ENCODE assay signal across 8 cellular contexts in the genomic region with DNA sequence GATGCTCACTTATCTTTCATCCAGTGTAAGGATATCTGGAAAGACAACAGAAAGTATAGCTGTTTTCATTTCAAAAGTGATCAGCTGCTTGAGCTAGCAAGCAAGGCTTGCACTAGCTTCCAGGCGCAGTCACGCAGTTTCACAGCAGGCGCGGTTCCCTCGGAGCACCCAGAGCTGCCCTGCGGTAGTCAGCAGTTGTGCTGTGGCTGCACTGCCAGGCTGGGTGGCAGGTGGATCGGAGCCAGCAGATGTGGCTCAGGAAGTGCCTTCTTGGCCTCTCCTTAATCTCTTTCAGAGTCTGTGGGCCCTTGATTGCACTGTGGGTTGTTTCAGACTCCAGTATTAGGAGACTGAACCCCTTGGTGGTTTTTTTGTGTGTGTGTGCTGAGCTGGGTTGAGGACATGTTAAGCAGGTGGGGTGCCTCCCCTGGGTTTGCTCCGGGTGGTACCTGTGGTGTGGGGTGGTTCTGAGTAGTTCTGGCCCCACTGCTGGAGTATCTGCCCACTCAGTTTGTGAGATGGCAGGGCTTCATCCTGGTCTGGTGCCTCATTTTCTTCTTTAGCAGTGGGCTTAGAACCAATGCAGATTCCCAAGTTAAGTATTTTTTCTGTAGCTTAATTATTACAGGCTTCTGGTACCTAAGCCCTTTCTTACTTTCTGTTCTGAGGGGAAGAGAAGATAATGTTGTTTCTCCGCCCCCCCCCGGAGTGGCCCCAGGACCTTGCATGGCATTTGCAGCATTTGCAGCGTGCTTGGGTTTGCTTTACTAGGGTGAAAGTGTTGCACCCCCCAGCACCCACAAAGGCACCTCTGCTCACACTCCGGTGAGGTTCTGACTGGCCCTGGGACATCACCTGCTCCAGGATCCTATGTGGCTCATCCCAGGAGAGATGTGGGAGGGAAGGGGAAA. TPM values are rescaled to one million over a fixed set of nuclear protein-coding genes. Genes with fewer than 3 reads are reported as not detected.
DNase-seq lines count a peak whose midpoint lies in the region; ATAC-seq and TF ChIP-seq lines count a peak whose summit lies in the region.

No MANE protein-coding gene starts in this region.

- CTCF ChIA-PET in activated CD8-positive, alpha-beta T cell treated with anti-CD3 and anti-CD28 coated beads for 36 hours (lab: Charles Lee) = interaction anchor here (1.3 to 3.3 kb wide), 3 partner anchors 15 to 97 kb away, joined by 3 to 13 read pairs (median 4); a partner anchor contains a TSS

- peaks cover 2% of the 10 kb centered on the region for H3K27me3 Mint-ChIP-seq in IgD-negative memory B cell
- H3K27me3 Mint-ChIP-seq in activated CD8-positive, alpha-beta T cell treated with anti-CD3 and anti-CD28 coated beads for 36 hours = no peaks in the 10 kb centered on the region
- H3K27me3 Mint-ChIP-seq in natural killer cell (ENCODE audit: low read depth in 2 of 2) = no peaks in the 10 kb centered on the region

- H3K9me3 Mint-ChIP-seq in IgD-negative memory B cell (no peaks in the 10 kb centered on the region), natural killer cell (no peaks in the 10 kb centered on the region)
- no peaks in the 10 kb centered on the region for H3K9me3 Mint-ChIP-seq in activated CD8-positive, alpha-beta T cell treated with anti-CD3 and anti-CD28 coated beads for 36 hours

- DNase-seq in activated CD8-positive, alpha-beta T cell treated with anti-CD3 and anti-CD28 coated beads for 36 hours = peak; percentile 57
- DNase-seq in natural killer cell (no peak), retina (no peak), COR-L47 (lab: John Stamatoyannopoulos, UW) (no peak), middle frontal gyrus (ENCODE audit: extremely low spot score, low spot score) (no peak)

- intact Hi-C loops in activated CD8-positive, alpha-beta T cell treated with anti-CD3 and anti-CD28 coated beads for 36 hours (cut with micrococcal nuclease) = no loop called here
- intact Hi-C loops in natural killer cell (cut with micrococcal nuclease) = no loop called here

- H3K27ac Mint-ChIP-seq in IgD-negative memory B cell (no peak overlapping the region), natural killer cell (peak overlapping the region; percentile 29 to 74)
- peak overlapping the region; percentile 79 for H3K27ac Mint-ChIP-seq in activated CD8-positive, alpha-beta T cell treated with anti-CD3 and anti-CD28 coated beads for 36 hours

- H3K36me3 Mint-ChIP-seq in IgD-negative memory B cell (peaks cover 6% of the 10 kb centered on the region), natural killer cell (no peaks in the 10 kb centered on the region)
- H3K36me3 Mint-ChIP-seq in activated CD8-positive, alpha-beta T cell treated with anti-CD3 and anti-CD28 coated beads for 36 hours (ENCODE audit: low read depth) = peaks cover 52% of the 10 kb centered on the region

- H3K4me1 Mint-ChIP-seq in IgD-negative memory B cell (peaks cover 34 to 59% (median 54%) of the 10 kb centered on the region in 3 donors), natural killer cell (peaks cover 59 to 60% of the 10 kb centered on the region in 2 donors)
- H3K4me1 Mint-ChIP-seq in activated CD8-positive, alpha-beta T cell treated with anti-CD3 and anti-CD28 coated beads for 36 hours (ENCODE audit: low read depth) = peaks cover 88% of the 10 kb centered on the region

- H3K4me3 Mint-ChIP-seq in IgD-negative memory B cell = peak overlapping the region in 3 of 4 donors; percentile 0 to 83 (median 33)
- peak overlapping the region; percentile 9 for H3K4me3 Mint-ChIP-seq in activated CD8-positive, alpha-beta T cell treated with anti-CD3 and anti-CD28 coated beads for 36 hours
- peak overlapping the region; percentile 37 for H3K4me3 Mint-ChIP-seq in natural killer cell

- POLR2A ChIA-PET in activated CD8-positive, alpha-beta T cell treated with anti-CD3 and anti-CD28 coated beads for 36 hours (lab: Charles Lee) = interaction anchor here (0.9 to 1.8 kb wide), 4 partner anchors 8 to 111 kb away, joined by 3 to 4 read pairs (median 3); no protein-coding TSS in a partner anchor

- peak; percentile 70 for ATAC-seq in activated CD8-positive, alpha-beta T cell treated with anti-CD3 and anti-CD28 coated beads for 36 hours
- ATAC-seq in natural killer cell (peak; percentile 34 to 64 (median 64)), GM21515 (IDR thresholded peaks at IDR 0.05; ENCODE audit: unreplicated experiment) (no peak)

- peak overlapping the region; percentile 28; the same call in 1 of the 2 replicates for H3K4me3 ChIP-seq in GM08714 (ENCODE audit: low read length)

- TF ChIP-seq CTCF in activated CD8-positive, alpha-beta T cell treated with anti-CD3 and anti-CD28 coated beads for 36 hours (IDR thresholded peaks at IDR 0.05) = no peak
- no peak for TF ChIP-seq CTCF in natural killer cell (IDR thresholded peaks at IDR 0.05)

RNA-seq across cellular contexts. Expression of a gene that starts 16.4 kb away (rescaled TPM):
- 1.6 TPM for polyA plus RNA-seq in IgD-negative memory B cell
- 10 to 100 TPM; 50.6 to 51.9 TPM for total RNA-seq in activated CD8-positive, alpha-beta T cell treated with anti-CD3 and anti-CD28 coated beads for 36 hours
- total RNA-seq in natural killer cell = 10 to 100 TPM; 36.0 to 65.6 (median 44.9) TPM

Comparison
In these comparisons a context has a peak if more than half of its experiments do, and no peak if none do; other contexts are left out.
1. H3K27ac Mint-ChIP-seq: peak in activated CD8-positive, alpha-beta T cell treated with anti-CD3 and anti-CD28 coated beads for 36 hours (single experiment) and natural killer cell (2 of 2); none in IgD-negative memory B cell (0 of 3).
2. Peak in every context shown above with its lines, with median percentiles within 50 percentile points of each other: H3K4me3 Mint-ChIP-seq.